Comparison of ENCODE assay signal across 1 cellular context in genomic region chr10:20228748-20229147, GRCh38.
TF ChIP-seq lines count a peak whose summit lies in the region.

No MANE protein-coding gene starts in this region.

TF ChIP-seq in HepG2, 621 proteins besides CTCF, POLR2A, EP300 and RAD21 (continued from another document and continues in another):
- no peak for TF ChIP-seq ZBTB26 (CRISPR knock-in tag; IDR thresholded peaks at IDR 0.05; ENCODE audit: borderline replicate concordance)
- TF ChIP-seq ATM (IDR thresholded peaks at IDR 0.05; ENCODE audit: borderline replicate concordance): no peak
- TF ChIP-seq KAT8 (CRISPR knock-in tag; IDR thresholded peaks at IDR 0.05): no peak
- TF ChIP-seq WIZ (CRISPR knock-in tag; IDR thresholded peaks at IDR 0.05): no peak
- no peak for TF ChIP-seq ZSCAN20 (CRISPR knock-in tag; IDR thresholded peaks at IDR 0.05; ENCODE audit: borderline replicate concordance)
- TF ChIP-seq ZNF891 (CRISPR knock-in tag; IDR thresholded peaks at IDR 0.05): no peak
- no peak for TF ChIP-seq ZNF451 (CRISPR knock-in tag; IDR thresholded peaks at IDR 0.05)
- TF ChIP-seq GLMP (CRISPR knock-in tag; IDR thresholded peaks at IDR 0.05; ENCODE audit: borderline replicate concordance): no peak
- TF ChIP-seq RBM39 (IDR thresholded peaks at IDR 0.05; ENCODE audit: low read depth, low read length, poor library complexity, severe bottlenecking): no peak
- peak; percentile 16; the same call in 1 of the 2 replicates for TF ChIP-seq ZNF331 (CRISPR knock-in tag; IDR thresholded peaks at IDR 0.05)
- no peak for TF ChIP-seq ZNF101 (CRISPR knock-in tag; IDR thresholded peaks at IDR 0.05; ENCODE audit: borderline replicate concordance, low read depth)
- TF ChIP-seq TEF (CRISPR knock-in tag; IDR thresholded peaks at IDR 0.05): peak; percentile 64; the same call in 1 of the 2 replicates
- TF ChIP-seq ZNF512B (CRISPR knock-in tag; IDR thresholded peaks at IDR 0.05; ENCODE audit: borderline replicate concordance): no peak
- TF ChIP-seq ZNF780A (CRISPR knock-in tag; IDR thresholded peaks at IDR 0.05): no peak
- no peak for TF ChIP-seq ZNF577 (CRISPR knock-in tag; IDR thresholded peaks at IDR 0.05; ENCODE audit: borderline replicate concordance, low read depth)
- TF ChIP-seq NFIC (IDR thresholded peaks at IDR 0.05; ENCODE audit: low read length): no peak
- no peak for TF ChIP-seq PHB2 (IDR thresholded peaks at IDR 0.05; ENCODE audit: partially characterized antibody)
- no peak for TF ChIP-seq PATZ1 (CRISPR knock-in tag; IDR thresholded peaks at IDR 0.05)
- TF ChIP-seq BRD4 (CRISPR knock-in tag; IDR thresholded peaks at IDR 0.05): no peak
- no peak for TF ChIP-seq ZNF672 (CRISPR knock-in tag; IDR thresholded peaks at IDR 0.05)
- peak; percentile 50; the same call in 1 of the 2 replicates for TF ChIP-seq ARID5B (CRISPR knock-in tag; IDR thresholded peaks at IDR 0.05)
- TF ChIP-seq PREB (CRISPR knock-in tag; IDR thresholded peaks at IDR 0.05): no peak
- no peak for TF ChIP-seq PCBP1 (IDR thresholded peaks at IDR 0.05; ENCODE audit: borderline replicate concordance, low read depth, low read length)
- no peak for TF ChIP-seq EHMT2 (IDR thresholded peaks at IDR 0.05; ENCODE audit: borderline replicate concordance, low read depth, low read length)
- TF ChIP-seq ZNF296 (CRISPR knock-in tag; conservative IDR thresholded peaks at IDR 0.05): no peak
- no peak for TF ChIP-seq ZNF580 (CRISPR knock-in tag; IDR thresholded peaks at IDR 0.05; ENCODE audit: borderline replicate concordance, low read depth)
- TF ChIP-seq TIGD3 (CRISPR knock-in tag; IDR thresholded peaks at IDR 0.05; ENCODE audit: borderline replicate concordance): no peak
- no peak for TF ChIP-seq PCBP2 (optimal IDR thresholded peaks at IDR 0.05; ENCODE audit: low read depth, low read length, poor library complexity, severe bottlenecking)
- TF ChIP-seq ZNF644 (CRISPR knock-in tag; IDR thresholded peaks at IDR 0.05; ENCODE audit: low read depth): peak; percentile 60
- no peak for TF ChIP-seq SOX13 (IDR thresholded peaks at IDR 0.05)
- TF ChIP-seq SOX13 (CRISPR knock-in tag; conservative IDR thresholded peaks at IDR 0.05 in 1 of 2, IDR thresholded peaks at IDR 0.05 in 1 of 2): peak in 1 of 2 experiments; percentile 55; a peak in 1 of 4 replicates
- no peak for TF ChIP-seq E2F1 (CRISPR knock-in tag; IDR thresholded peaks at IDR 0.05)
- TF ChIP-seq ZFAT (CRISPR knock-in tag; conservative IDR thresholded peaks at IDR 0.05): no peak
- no peak for TF ChIP-seq ZNF354B (CRISPR knock-in tag; IDR thresholded peaks at IDR 0.05)
- TF ChIP-seq PBX3 (CRISPR knock-in tag; IDR thresholded peaks at IDR 0.05; ENCODE audit: borderline replicate concordance): no peak
- no peak for TF ChIP-seq ZNF557 (CRISPR knock-in tag; IDR thresholded peaks at IDR 0.05)
- TF ChIP-seq MAZ (IDR thresholded peaks at IDR 0.05; ENCODE audit: borderline replicate concordance, low read depth, low read length): no peak
- no peak for TF ChIP-seq MAZ (CRISPR knock-in tag; IDR thresholded peaks at IDR 0.05; ENCODE audit: low read depth)
- TF ChIP-seq ZSCAN21 (CRISPR knock-in tag; IDR thresholded peaks at IDR 0.05; ENCODE audit: borderline replicate concordance): no peak
- TF ChIP-seq CEBPG (CRISPR knock-in tag; IDR thresholded peaks at IDR 0.05): peak; percentile 79
- TF ChIP-seq ZBTB39 (CRISPR knock-in tag; IDR thresholded peaks at IDR 0.05): no peak
- peak; percentile 35; the same call in 1 of the 2 replicates for TF ChIP-seq ELF3 (CRISPR knock-in tag; IDR thresholded peaks at IDR 0.05)
